Comparison of ENCODE assay signal across 1 cellular context in the genomic region with DNA sequence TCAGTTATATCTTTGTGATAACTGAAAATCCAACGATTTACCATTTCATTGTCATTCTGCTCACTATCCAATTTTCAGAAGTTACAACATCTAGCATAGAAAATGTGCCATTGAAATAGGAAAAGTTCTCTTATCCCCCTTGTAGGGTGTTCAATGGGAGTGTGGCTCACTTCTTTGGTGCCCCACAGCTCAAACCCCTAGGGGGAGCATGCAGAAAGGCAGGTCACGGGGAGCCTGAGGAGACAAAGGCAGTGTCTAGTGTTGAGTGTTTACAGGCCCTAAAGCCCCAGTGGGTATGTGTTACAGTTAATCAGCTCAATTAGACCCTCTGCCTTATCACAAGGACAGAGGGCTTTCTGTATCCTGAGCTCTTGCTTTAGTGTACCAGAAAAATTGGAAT.
TF ChIP-seq lines count a peak whose summit lies in the region.

No MANE protein-coding gene starts in this region.

TF ChIP-seq in WTC11, 78 proteins besides CTCF, POLR2A, EP300 and RAD21 (continued from another document):
- TF ChIP-seq, protein P1, sequence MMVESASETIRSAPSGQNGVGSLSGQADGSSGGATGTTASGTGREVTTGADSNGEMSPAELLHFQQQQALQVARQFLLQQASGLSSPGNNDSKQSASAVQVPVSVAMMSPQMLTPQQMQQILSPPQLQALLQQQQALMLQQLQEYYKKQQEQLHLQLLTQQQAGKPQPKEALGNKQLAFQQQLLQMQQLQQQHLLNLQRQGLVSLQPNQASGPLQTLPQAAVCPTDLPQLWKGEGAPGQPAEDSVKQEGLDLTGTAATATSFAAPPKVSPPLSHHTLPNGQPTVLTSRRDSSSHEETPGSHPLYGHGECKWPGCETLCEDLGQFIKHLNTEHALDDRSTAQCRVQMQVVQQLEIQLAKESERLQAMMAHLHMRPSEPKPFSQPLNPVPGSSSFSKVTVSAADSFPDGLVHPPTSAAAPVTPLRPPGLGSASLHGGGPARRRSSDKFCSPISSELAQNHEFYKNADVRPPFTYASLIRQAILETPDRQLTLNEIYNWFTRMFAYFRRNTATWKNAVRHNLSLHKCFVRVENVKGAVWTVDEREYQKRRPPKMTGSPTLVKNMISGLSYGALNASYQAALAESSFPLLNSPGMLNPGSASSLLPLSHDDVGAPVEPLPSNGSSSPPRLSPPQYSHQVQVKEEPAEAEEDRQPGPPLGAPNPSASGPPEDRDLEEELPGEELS (CRISPR knock-in tag; IDR thresholded peaks at IDR 0.05): no peak
- TF ChIP-seq SP1 (CRISPR knock-in tag; conservative IDR thresholded peaks at IDR 0.05) (no peak), E2F4 (CRISPR knock-in tag; IDR thresholded peaks at IDR 0.05; ENCODE audit: borderline replicate concordance, low read depth) (no peak), ZNF232 (CRISPR knock-in tag; IDR thresholded peaks at IDR 0.05) (no peak), CBFB (CRISPR knock-in tag; IDR thresholded peaks at IDR 0.05; ENCODE audit: low read depth) (no peak), FOXJ3 (CRISPR knock-in tag; IDR thresholded peaks at IDR 0.05; ENCODE audit: borderline replicate concordance) (no peak)
